30 cellular contexts compared by ENCODE assay signal in the genomic region with DNA sequence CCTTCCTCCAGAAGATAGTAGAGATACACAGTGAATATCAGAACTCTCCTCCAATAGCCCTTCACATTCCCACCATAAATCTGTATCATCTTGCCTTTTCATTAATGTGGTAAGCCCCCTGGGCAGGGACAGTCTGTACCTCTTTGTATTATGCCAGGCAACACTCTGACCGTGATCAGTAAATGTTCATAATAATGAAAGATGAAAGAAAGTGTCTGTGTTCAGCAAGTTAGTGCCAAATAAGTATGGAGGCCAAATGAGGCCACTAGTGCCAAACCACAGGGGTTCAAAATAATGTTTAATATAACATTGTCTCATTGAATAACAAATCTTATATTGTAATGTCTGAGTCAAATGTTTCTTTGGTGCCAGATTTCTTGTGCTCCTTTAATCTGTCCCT.
DNase-seq lines count a peak whose midpoint lies in the region; ATAC-seq, FAIRE-seq and TF ChIP-seq lines count a peak whose summit lies in the region.
"Had no signal": no experiment of that assay in that cellular context is flagged by ENCODE, and none has a peak within 500 bp of the region (broad histone marks: within the 10 kb centered on the region; RNA-seq: fewer than 3 reads in every experiment).

No MANE protein-coding gene starts in this region.

- WGBS in HepG2 (ENCODE audit: low lambda C conversion rate) = 96% methylated on average over 1 of the region's 1 CpG
- 90% methylated on average over 1 of the region's 1 CpG for WGBS in right lobe of liver (ENCODE audit: insufficient coverage, low coverage, low lambda C conversion rate, missing lambda C conversion rate)
- WGBS in pancreas, 2 donors = 82 to 91% methylated on average over 1 of the region's 1 CpG

- peak overlapping the region; percentile 8 for H3K27ac Mint-ChIP-seq in chondrocyte (ENCODE audit: unreplicated experiment)
- peak overlapping the region; percentile 54 for H3K27ac Mint-ChIP-seq in osteocyte (ENCODE audit: unreplicated experiment)
- H3K27ac Mint-ChIP-seq: activated naive CD4-positive, alpha-beta T cell treated with anti-CD3 and anti-CD28 coated beads, Interleukin-2, amount 50 U/mL, for 24 hours; activated T-helper 2 cell treated with anti-CD3 and anti-CD28 coated beads, Interferon-gamma antibody, Interleukin-2, Interleukin-4, amounts not matched to agents 10 μg/mL and 5 μg/mL and 100 μg/mL, durations not matched to agents 14 hours and 24 hours and 36 hours; T-cell had no signal

- H3K27me3 Mint-ChIP-seq in chondrocyte (ENCODE audit: low read depth) = no peaks in the 10 kb centered on the region
- no peaks in the 10 kb centered on the region for H3K27me3 Mint-ChIP-seq in osteocyte (ENCODE audit: unreplicated experiment)
- H3K27me3 Mint-ChIP-seq: activated naive CD4-positive, alpha-beta T cell treated with anti-CD3 and anti-CD28 coated beads, Interleukin-2, amount 50 U/mL, for 24 hours; CD8-positive, alpha-beta memory T cell; T-cell had no signal

- TF ChIP-seq RAD21 in HepG2 (CRISPR knock-in tag; IDR thresholded peaks at IDR 0.05) = no peak

- in situ Hi-C loops in HepG2 (cut with HindIII; ENCODE audit: extremely low pct_ligation_motif_present, low pct_unique_long_range_greater_than_20kb) = no loop called here

- ATAC-seq in HepG2 (no peak), right lobe of liver (no peak), pancreas (no peak), GM18502 (IDR thresholded peaks at IDR 0.05; ENCODE audit: poor library complexity, unreplicated experiment) (no peak)
- ATAC-seq: GM23338, T-cell had no signal

- no peak for FAIRE-seq in HepG2 (lab: Jason Lieb, UNC)
- no peak for FAIRE-seq in RCC 7860 (lab: Jason Lieb, UNC)
- no peak for FAIRE-seq in pancreas (lab: Jason Lieb, UNC)

- TF ChIP-seq POLR2A in HepG2 (IDR thresholded peaks at IDR 0.05; ENCODE audit: insufficient read depth in 1 of 2, low read depth in 2 of 2, low read length in 2 of 2) (no peak), right lobe of liver (IDR thresholded peaks at IDR 0.05) (no peak)

- no peaks in the 10 kb centered on the region for H4K20me1 ChIP-seq in HepG2 (ENCODE audit: insufficient read depth, low read length)

- H3K36me3 Mint-ChIP-seq in chondrocyte (ENCODE audit: low read depth) (no peaks in the 10 kb centered on the region), osteocyte (ENCODE audit: unreplicated experiment) (no peaks in the 10 kb centered on the region)

- intact Hi-C loops in HepG2 (cut with micrococcal nuclease; ENCODE audit: unreplicated experiment) (loop anchor here (2.0 to 5.0 kb wide), 3 partner anchors 21 to 65 kb away; no protein-coding TSS in a partner anchor), right lobe of liver (cut with DNase I) (no loop called here), pancreas (cut with DNase I) (no loop called here)

- BruUV-seq in HepG2 (replicated peaks; lab: Mats Ljungman, UMichigan) = no TSS peak

- peaks cover 93% of the 10 kb centered on the region for H3K4me1 ChIP-seq in HepG2 (ENCODE audit: insufficient read depth, low read length)
- peaks cover 0 to 19% (median 3%) of the 10 kb centered on the region in 4 donors for H3K4me1 ChIP-seq in right lobe of liver
- H3K4me1 ChIP-seq in pancreas = peaks cover 5 to 26% (median 26%) of the 10 kb centered on the region in 3 donors

- H3K27ac ChIP-seq in HepG2 (ENCODE audit: extremely low read length, insufficient read depth, low read length) = peak overlapping the region; percentile 94
- H3K27ac ChIP-seq in right lobe of liver = no peak overlapping the region
- H3K27ac ChIP-seq in pancreas = peak overlapping the region in 1 of 4 donors; percentile 77

- no peak overlapping the region for H3K4me3 Mint-ChIP-seq in chondrocyte (ENCODE audit: unreplicated experiment)
- no peak overlapping the region for H3K4me3 Mint-ChIP-seq in osteocyte (ENCODE audit: unreplicated experiment)
- H3K4me3 Mint-ChIP-seq: activated naive CD4-positive, alpha-beta T cell treated with anti-CD3 and anti-CD28 coated beads, Interleukin-2, amount 50 U/mL, for 24 hours; CD8-positive, alpha-beta memory T cell; GM23338; T-cell had no signal

- no peaks in the 10 kb centered on the region for H3K27me3 ChIP-seq in HepG2 (ENCODE audit: control insufficient read depth in 1 of 2, insufficient read depth in 2 of 2, low read length in 2 of 2)
- H3K27me3 ChIP-seq in right lobe of liver = no peaks in the 10 kb centered on the region
- H3K27me3 ChIP-seq in pancreas = no peaks in the 10 kb centered on the region
- H3K27me3 ChIP-seq: BE2C, Peyer's patch, SJCRH30, tibial nerve had no signal

- H3K4me1 Mint-ChIP-seq in chondrocyte (ENCODE audit: low read depth) (peaks cover 42% of the 10 kb centered on the region), osteocyte (ENCODE audit: unreplicated experiment) (peaks cover 45% of the 10 kb centered on the region)

- H3K4me3 ChIP-seq in HepG2 (replicated peaks in 1 of 3; ENCODE audit: insufficient read depth in 1 of 3, low read depth in 2 of 3, low read length in 3 of 3) (no peak overlapping the region), right lobe of liver (no peak overlapping the region), pancreas (no peak overlapping the region)
- H3K4me3 ChIP-seq: GM23338, lung, Peyer's patch, SJCRH30, tibial nerve had no signal

- no peak overlapping the region for H2AFZ ChIP-seq in HepG2 (ENCODE audit: low read length)
- H2AFZ ChIP-seq: GM23338 had no signal

- H3K9me3 ChIP-seq in HepG2 (ENCODE audit: low read length) = no peaks in the 10 kb centered on the region
- no peaks in the 10 kb centered on the region for H3K9me3 ChIP-seq in right lobe of liver
- no peaks in the 10 kb centered on the region for H3K9me3 ChIP-seq in pancreas
- H3K9me3 ChIP-seq: BE2C, Peyer's patch, SJCRH30, tibial nerve had no signal

- DNase-seq in HepG2 (ENCODE audit: low spot score) = no peak
- no peak for DNase-seq in right lobe of liver
- no peak for DNase-seq in chondrocyte (ENCODE audit: low spot score)
- DNase-seq in osteocyte (ENCODE audit: extremely low spot score, unreplicated experiment) = no peak
- DNase-seq in RCC 7860 (ENCODE audit: low spot score) = no peak
- no peak for DNase-seq in pancreas
- no peak for DNase-seq in activated CD8-positive, alpha-beta memory T cell treated with anti-CD3 and anti-CD28 coated beads, Interleukin-2, amount 50 U/mL, for 4 hours
- DNase-seq: activated CD4-positive, alpha-beta T cell treated with anti-CD3 and anti-CD28 coated beads, Interleukin-2, amount 50 U/mL, for 4 hours; anterior cingulate cortex; BE2C; CD8-positive, alpha-beta memory T cell; cerebellar nuclear complex; DMS153; head of caudate nucleus; kidney glomerular epithelial cell; NCI-H1105; NCI-H2029; NCI-H2227 treated with DMSO at 0.1 percent for 48 hours; NCI-H69; Peyer's patch; SJCRH30; stimulated activated CD4-positive, alpha-beta T cell treated with anti-CD3 and anti-CD28 coated beads, Interleukin-15, amount 100 ng/mL, for 24 hours; stimulated activated naive CD4-positive, alpha-beta T cell; T-cell had no signal

- no peak for TF ChIP-seq EP300 in HepG2 (IDR thresholded peaks at IDR 0.05; ENCODE audit: low read depth in 2 of 2, low read length in 2 of 2)
- no peak for TF ChIP-seq EP300 in HepG2 (CRISPR knock-in tag; IDR thresholded peaks at IDR 0.05; ENCODE audit: borderline replicate concordance)

- CTCF ChIA-PET in HepG2 (lab: Yijun Ruan, JAX; ENCODE audit: low intra/inter-chr PET ratio, low total read pairs) = no interaction called here

- TF ChIP-seq CTCF in HepG2 (CRISPR knock-in tag; IDR thresholded peaks at IDR 0.05) = no peak
- no peak for TF ChIP-seq CTCF in right lobe of liver (IDR thresholded peaks at IDR 0.05)
- no peak for TF ChIP-seq CTCF in chondrocyte (IDR thresholded peaks at IDR 0.05)
- no peak for TF ChIP-seq CTCF in osteocyte (IDR thresholded peaks at IDR 0.05)
- no peak for TF ChIP-seq CTCF in pancreas (IDR thresholded peaks at IDR 0.05)

- no peaks in the 10 kb centered on the region for H3K36me3 ChIP-seq in HepG2 (replicated peaks in 1 of 2; ENCODE audit: control insufficient read depth in 1 of 2, insufficient read depth in 2 of 2, low read length in 2 of 2)
- no peaks in the 10 kb centered on the region for H3K36me3 ChIP-seq in right lobe of liver
- H3K36me3 ChIP-seq in pancreas = no peaks in the 10 kb centered on the region
- H3K36me3 ChIP-seq: BE2C, Peyer's patch, SJCRH30, tibial nerve had no signal

- POLR2A ChIA-PET in HepG2 (lab: Yijun Ruan, JAX) = interaction anchor here (2.7 to 2.8 kb wide), 2 partner anchors 21 to 45 kb away, joined by 10 to 32 read pairs; no protein-coding TSS in a partner anchor

- peaks cover 4% of the 10 kb centered on the region for H3K79me2 ChIP-seq in HepG2 (ENCODE audit: insufficient read depth, low read length)

- peak overlapping the region; percentile 50 for H3K9ac ChIP-seq in HepG2 (ENCODE audit: insufficient read depth, low read depth, low read length)

- H3K4me2 ChIP-seq in HepG2 (ENCODE audit: low read depth, low read length) = no peak overlapping the region
- H3K4me2 ChIP-seq: GM23338 had no signal

- H3K9me3 Mint-ChIP-seq in chondrocyte (ENCODE audit: low read depth) (no peaks in the 10 kb centered on the region), osteocyte (ENCODE audit: unreplicated experiment) (no peaks in the 10 kb centered on the region)
- H3K9me3 Mint-ChIP-seq: activated naive CD4-positive, alpha-beta T cell treated with anti-CD3 and anti-CD28 coated beads, Interleukin-2, amount 50 U/mL, for 24 hours; activated T-helper 2 cell treated with anti-CD3 and anti-CD28 coated beads, Interferon-gamma antibody, Interleukin-2, Interleukin-4, amounts not matched to agents 10 μg/mL and 5 μg/mL and 100 μg/mL, durations not matched to agents 14 hours and 24 hours and 36 hours; CD8-positive, alpha-beta memory T cell; GM23338 had no signal

TF ChIP-seq in HepG2, 621 proteins besides CTCF, POLR2A, EP300 and RAD21 (continues in another document):
- TF ChIP-seq, protein P1, sequence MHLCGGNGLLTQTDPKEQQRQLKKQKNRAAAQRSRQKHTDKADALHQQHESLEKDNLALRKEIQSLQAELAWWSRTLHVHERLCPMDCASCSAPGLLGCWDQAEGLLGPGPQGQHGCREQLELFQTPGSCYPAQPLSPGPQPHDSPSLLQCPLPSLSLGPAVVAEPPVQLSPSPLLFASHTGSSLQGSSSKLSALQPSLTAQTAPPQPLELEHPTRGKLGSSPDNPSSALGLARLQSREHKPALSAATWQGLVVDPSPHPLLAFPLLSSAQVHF (CRISPR knock-in tag; IDR thresholded peaks at IDR 0.05) = no peak
- TF ChIP-seq KDM5A (IDR thresholded peaks at IDR 0.05; ENCODE audit: borderline replicate concordance, low read length) (no peak), WIZ (CRISPR knock-in tag; IDR thresholded peaks at IDR 0.05) (no peak)
